ENCODE assay signal across 8 cellular contexts in genomic region chr17:57987582-57988300, GRCh38. TPM values are rescaled to one million over a fixed set of nuclear protein-coding genes. Genes with fewer than 3 reads are reported as not detected.
DNase-seq lines count a peak whose midpoint lies in the region; ATAC-seq, FAIRE-seq and TF ChIP-seq lines count a peak whose summit lies in the region.

TSS of gene VEZF1 (minus strand) at chr17:57988254. CDS start at chr17:57988111, 143 bp downstream.

- TF ChIP-seq CTCF in activated B cell treated with CpG ODN at 0.5 μM for 24 hours (IDR thresholded peaks at IDR 0.05), result no peak
- TF ChIP-seq CTCF in keratinocyte (optimal IDR thresholded peaks at IDR 0.05 in 1 of 3, IDR thresholded peaks at IDR 0.05 in 1 of 3, conservative IDR thresholded peaks at IDR 0.05 in 1 of 3; ENCODE audit: extremely low read depth in 1 of 3, insufficient read depth in 2 of 3, low read length in 3 of 3), result no peak

- H3K27ac Mint-ChIP-seq in activated B cell treated with CpG ODN at 0.5 μM for 24 hours, result peak within 1 kb of the TSS; percentile 93

- CTCF ChIA-PET in activated B cell treated with CpG ODN at 0.5 μM for 24 hours (lab: Charles Lee), result interaction anchor here (1.1 to 2.1 kb wide), 5 partner anchors 10 to 138 kb away, joined by 3 to 10 read pairs (median 4); partner anchors contain the start of genes MRPS23 and SRSF1

- FAIRE-seq in keratinocyte (lab: Jason Lieb, UNC), result no peak

- H4K20me1 ChIP-seq in keratinocyte (ENCODE audit: control insufficient read depth, extremely low read depth, insufficient read depth, low read length), result peaks cover 2% of the 10 kb centered on the region

- no peaks in the 10 kb centered on the region for H3K27me3 Mint-ChIP-seq in activated B cell treated with CpG ODN at 0.5 μM for 24 hours

- peaks cover 44% of the 10 kb centered on the region for H3K79me2 ChIP-seq in keratinocyte (ENCODE audit: control insufficient read depth, insufficient read depth, low read length)

- peak within 1 kb of the TSS; percentile 78 for H3K27ac ChIP-seq in keratinocyte (ENCODE audit: control insufficient read depth, insufficient read depth, low read length)

- intact Hi-C loops in activated B cell treated with CpG ODN at 0.5 μM for 24 hours (cut with micrococcal nuclease), result loop anchor here (1.0 to 5.0 kb wide), 5 partner anchors 20 to 730 kb away; partner anchors contain the start of genes MRPS23, MSI2 and SRSF1

- H3K9me1 ChIP-seq in keratinocyte (ENCODE audit: control insufficient read depth, extremely low read depth, insufficient read depth, low read length), result peaks cover 2% of the 10 kb centered on the region

- peak within 1 kb of the TSS; percentile 81 for H3K9ac ChIP-seq in keratinocyte (ENCODE audit: control insufficient read depth, extremely low read depth, insufficient read depth, low read length)

- DNase-seq in DMS79 treated with DMSO at 0.1 percent for 48 hours (lab: John Stamatoyannopoulos, UW) (peak; percentile 28), DMS79 (lab: John Stamatoyannopoulos, UW) (no peak), NCI-H146 (lab: John Stamatoyannopoulos, UW) (peak; percentile 81), activated B cell treated with CpG ODN at 0.5 μM for 24 hours (no peak), keratinocyte (ENCODE audit: low read depth, low spot score) (no peak)
- peak; percentile 73 for DNase-seq in central memory CD4-positive, alpha-beta T cell
- DNase-seq in stimulated activated CD4-positive, alpha-beta T cell treated with anti-CD3 and anti-CD28 coated beads, Interleukin-15, amount 100 ng/mL, for 1 hour (ENCODE audit: low read depth in 1 of 2, low spot score in 1 of 2), result peak; percentile 63 to 70

- POLR2A ChIA-PET in activated B cell treated with CpG ODN at 0.5 μM for 24 hours (lab: Charles Lee), result interaction anchor here (0.9 to 3.1 kb wide), 10 partner anchors 11 to 138 kb away, joined by 3 to 22 read pairs (median 5); partner anchors contain the start of genes CUEDC1, MRPS23 and SRSF1

- peaks cover 54% of the 10 kb centered on the region for H3K4me1 Mint-ChIP-seq in activated B cell treated with CpG ODN at 0.5 μM for 24 hours

- dilution Hi-C loops in keratinocyte (cut with MboI; ENCODE audit: extremely low pct_ligation_motif_present, low sequenced_read_pairs), result no loop called here

- no peaks in the 10 kb centered on the region for H3K27me3 ChIP-seq in keratinocyte (ENCODE audit: control insufficient read depth, extremely low read depth, insufficient read depth, low read length)

- peak within 1 kb of the TSS; percentile 70 to 86 (median 82) for H3K4me3 ChIP-seq in keratinocyte (ENCODE audit: control insufficient read depth in 2 of 3, extremely low read depth in 1 of 3, insufficient read depth in 2 of 3, low read depth in 1 of 3, low read length in 3 of 3)

- peaks cover under 1 to 7% of the 10 kb centered on the region in 2 experiments for H3K36me3 ChIP-seq in keratinocyte (ENCODE audit: control insufficient read depth in 2 of 2, extremely low read depth in 1 of 2, insufficient read depth in 2 of 2, low read length in 2 of 2)

- H3K4me3 Mint-ChIP-seq in activated B cell treated with CpG ODN at 0.5 μM for 24 hours, result peak within 1 kb of the TSS; percentile 94

- H3K4me2 ChIP-seq in keratinocyte (ENCODE audit: control insufficient read depth, extremely low read depth, insufficient read depth, low read depth, low read length), result peak within 1 kb of the TSS; percentile 87

- H3K9me3 ChIP-seq in keratinocyte (ENCODE audit: control insufficient read depth, low read depth, low read length), result no peaks in the 10 kb centered on the region

- peaks cover 27% of the 10 kb centered on the region for H3K4me1 ChIP-seq in keratinocyte (ENCODE audit: control insufficient read depth, extremely low read depth, insufficient read depth, low read length)

- ATAC-seq in HG02610 (IDR thresholded peaks at IDR 0.05; ENCODE audit: unreplicated experiment) (peak; percentile 64), activated B cell treated with CpG ODN at 0.5 μM for 24 hours (ENCODE audit: low read depth) (peak; percentile 73)

- H3K36me3 Mint-ChIP-seq in activated B cell treated with CpG ODN at 0.5 μM for 24 hours (ENCODE audit: low read depth), result peaks cover 28% of the 10 kb centered on the region

- H2AFZ ChIP-seq in keratinocyte (ENCODE audit: control insufficient read depth, low read length), result peak within 1 kb of the TSS; percentile 75

- no peaks in the 10 kb centered on the region for H3K9me3 Mint-ChIP-seq in activated B cell treated with CpG ODN at 0.5 μM for 24 hours

RNA-seq across cellular contexts. Expression of gene VEZF1, which starts in this region (rescaled TPM):
- total RNA-seq in activated B cell treated with CpG ODN at 0.5 μM for 24 hours, result 40.5 and 45.1 TPM in 2 replicates
- polyA plus RNA-seq in keratinocyte, result 13.7 to 25.3 TPM (median 22.8 TPM) in 3 replicates
- 6.9 TPM for polyA plus RNA-seq in keratinocyte (2011; ENCODE audit: low read depth)
- polyA plus RNA-seq in keratinocyte (2011; cell fraction: cytosol; rRNA removed), result 14.0 and 21.3 TPM in 2 replicates
- 19.0 and 24.6 TPM in 2 replicates for polyA plus RNA-seq in keratinocyte (2011; cell fraction: nucleus; rRNA removed)
- 10.7 and 25.3 TPM in 2 replicates for polyA plus RNA-seq in keratinocyte (2012; ENCODE audit: low replicate concordance)
- 27.9 to 46.1 TPM (median 35.7 TPM) in 3 replicates for polyA minus RNA-seq in keratinocyte
- 18.4 TPM for polyA minus RNA-seq in keratinocyte (2011; cell fraction: cytosol; rRNA and poly(A)+ RNA removed)
- polyA minus RNA-seq in keratinocyte (2011; cell fraction: nucleus; rRNA and poly(A)+ RNA removed), result 14.5 and 22.1 TPM in 2 replicates

Comparison
In these comparisons a context has a peak if more than half of its experiments do, and no peak if none do; other contexts are left out.
1. DNase-seq: peak in DMS79 treated with DMSO at 0.1 percent for 48 hours (single experiment), NCI-H146 (single experiment), central memory CD4-positive, alpha-beta T cell (single experiment) and stimulated activated CD4-positive, alpha-beta T cell treated with anti-CD3 and anti-CD28 coated beads, Interleukin-15, amount 100 ng/mL, for 1 hour (2 of 2); none in DMS79 (single experiment), activated B cell treated with CpG ODN at 0.5 μM for 24 hours (single experiment) and keratinocyte (single experiment).